In genomic region chr15:56678562-56678961, GRCh38 we compare ENCODE assay signal across 16 cellular contexts. TPM values are rescaled to one million over a fixed set of nuclear protein-coding genes. Genes with fewer than 3 reads are reported as not detected.
DNase-seq lines count a peak whose midpoint lies in the region; ATAC-seq, FAIRE-seq and TF ChIP-seq lines count a peak whose summit lies in the region.
"Had no signal": no experiment of that assay in that cellular context is flagged by ENCODE, and none has a peak within 500 bp of the region (broad histone marks: within the 10 kb centered on the region; RNA-seq: fewer than 3 reads in every experiment).

No MANE protein-coding gene starts in this region.

- H3K4me3 ChIP-seq in KMS-11 (IDR thresholded peaks at IDR 0.05; ENCODE audit: insufficient read depth, low read depth, low read length) (no peak overlapping the region), GM12878 (no peak overlapping the region), thymus (ENCODE audit: low read length) (peak overlapping the region; percentile 34), smooth muscle cell (no peak overlapping the region)
- H3K4me3 ChIP-seq: HAP-1 had no signal

- intact Hi-C loops in GM12878 (cut with micrococcal nuclease; ENCODE audit: unreplicated experiment), result no loop called here

- BruUV-seq in GM12878 (replicated peaks; lab: Mats Ljungman, UMichigan), result no TSS peak

- 97% methylated on average over 4 of the region's 4 CpGs for WGBS in GM12878 (ENCODE audit: insufficient coverage, insufficient replicate concordance, low lambda C conversion rate, missing lambda C conversion rate)
- WGBS in thymus, result 13% methylated on average over 4 of the region's 4 CpGs
- 89% methylated on average over 4 of the region's 4 CpGs for WGBS in smooth muscle cell (ENCODE audit: low lambda C conversion rate)

- H3K9me3 ChIP-seq in GM12878 (replicated peaks; ENCODE audit: control insufficient read depth, insufficient read depth, low read length) (no peaks in the 10 kb centered on the region), thymus (ENCODE audit: control insufficient read depth) (no peaks in the 10 kb centered on the region), smooth muscle cell (replicated peaks; ENCODE audit: low read depth) (no peaks in the 10 kb centered on the region)
- H3K9me3 ChIP-seq: BE2C, HAP-1 had no signal

- peak overlapping the region; percentile 85 for H3K4me2 ChIP-seq in KMS-11
- no peak overlapping the region for H3K4me2 ChIP-seq in GM12878 (ENCODE audit: control insufficient read depth, insufficient read depth)
- no peak overlapping the region for H3K4me2 ChIP-seq in smooth muscle cell

- no peak for TF ChIP-seq RAD21 in GM12878 (IDR thresholded peaks at IDR 0.05; ENCODE audit: insufficient read depth, low read depth, low read length)

- TF ChIP-seq CTCF in KMS-11 (conservative IDR thresholded peaks at IDR 0.05; ENCODE audit: low read depth, low read length) (no peak), GM12878 (IDR thresholded peaks at IDR 0.05 in 2 of 3, conservative IDR thresholded peaks at IDR 0.05 in 1 of 3; ENCODE audit: control insufficient read depth in 2 of 3, extremely low read depth in 1 of 3, insufficient read depth in 1 of 3, low read depth in 3 of 3, low read length in 3 of 3) (no peak), smooth muscle cell (IDR thresholded peaks at IDR 0.05; ENCODE audit: borderline replicate concordance, insufficient read depth, poor library complexity, severe bottlenecking) (no peak)

- H3K79me2 ChIP-seq in KMS-11 (ENCODE audit: insufficient read depth, low read depth) (no peaks in the 10 kb centered on the region), GM12878 (ENCODE audit: control insufficient read depth, insufficient read depth, low read length) (no peaks in the 10 kb centered on the region), smooth muscle cell (ENCODE audit: low read depth) (no peaks in the 10 kb centered on the region)

- RAD21 ChIA-PET in GM12878 (lab: Charles Lee; ENCODE audit: unreplicated experiment), result no interaction called here

- no peak overlapping the region for H3K27ac ChIP-seq in KMS-11
- no peak overlapping the region for H3K27ac ChIP-seq in GM12878 (ENCODE audit: control insufficient read depth, insufficient read depth)
- H3K27ac ChIP-seq in thymus (ENCODE audit: low read depth), result peak overlapping the region; percentile 49
- no peak overlapping the region for H3K27ac ChIP-seq in smooth muscle cell (ENCODE audit: low read depth)
- H3K27ac ChIP-seq: C4-2B had no signal

- H3K9ac ChIP-seq in KMS-11 (no peak overlapping the region), GM12878 (ENCODE audit: control insufficient read depth, insufficient read depth, low read length) (no peak overlapping the region), smooth muscle cell (ENCODE audit: low read depth) (no peak overlapping the region)

- peak; percentile 7 for FAIRE-seq in GM12878 (lab: Jason Lieb, UNC)
- FAIRE-seq: H1, HepG2, HTR-8/SVneo had no signal

- H3K27me3 ChIP-seq in KMS-11 (ENCODE audit: insufficient read depth, low read depth) (no peaks in the 10 kb centered on the region), GM12878 (replicated peaks in 1 of 2; ENCODE audit: control insufficient read depth in 2 of 2, insufficient read depth in 2 of 2, low read length in 1 of 2) (no peaks in the 10 kb centered on the region), thymus (ENCODE audit: control insufficient read depth, insufficient read depth) (no peaks in the 10 kb centered on the region), smooth muscle cell (ENCODE audit: low read depth) (no peaks in the 10 kb centered on the region)
- H3K27me3 ChIP-seq: BE2C had no signal

- ATAC-seq in GM12878 (no peak), GM21576 (IDR thresholded peaks at IDR 0.05; ENCODE audit: unreplicated experiment) (no peak)
- ATAC-seq: HepG2 had no signal

- no peaks in the 10 kb centered on the region for H4K20me1 ChIP-seq in KMS-11 (ENCODE audit: insufficient read depth)
- no peaks in the 10 kb centered on the region for H4K20me1 ChIP-seq in GM12878 (ENCODE audit: control insufficient read depth, insufficient read depth)
- no peaks in the 10 kb centered on the region for H4K20me1 ChIP-seq in smooth muscle cell (ENCODE audit: low read depth)

- no peak for TF ChIP-seq POLR2A in GM12878 (IDR thresholded peaks at IDR 0.05; ENCODE audit: low read depth, low read length)

- no peak for TF ChIP-seq EP300 in GM12878 (IDR thresholded peaks at IDR 0.05; ENCODE audit: borderline replicate concordance in 1 of 2, control insufficient read depth in 1 of 2, low read depth in 2 of 2, low read length in 2 of 2)

- CTCF ChIA-PET in GM12878 (lab: Yijun Ruan, JAX), result no interaction called here

- POLR2A ChIA-PET in GM12878 (lab: Charles Lee), result no interaction called here

- H3K4me1 ChIP-seq in KMS-11 (ENCODE audit: low read depth, poor library complexity, severe bottlenecking), result peaks cover 23% of the 10 kb centered on the region
- no peaks in the 10 kb centered on the region for H3K4me1 ChIP-seq in GM12878 (ENCODE audit: control insufficient read depth, insufficient read depth, low read length)
- H3K4me1 ChIP-seq in thymus (ENCODE audit: control insufficient read depth, insufficient read depth, low read length), result peaks cover 3% of the 10 kb centered on the region
- H3K4me1 ChIP-seq in smooth muscle cell (ENCODE audit: low read depth), result no peaks in the 10 kb centered on the region
- H3K4me1 ChIP-seq: BE2C had no signal

- H3F3A ChIP-seq in smooth muscle cell (ENCODE audit: low read depth), result no peaks in the 10 kb centered on the region

- SMC1A ChIA-PET in GM12878 (lab: Charles Lee; ENCODE audit: uncharacterized antibody, unreplicated experiment), result interaction anchor here (1.6 kb wide), 1 partner anchor 33 kb away, joined by 3 read pairs; no protein-coding TSS in a partner anchor

- no peak overlapping the region for H2AFZ ChIP-seq in KMS-11 (ENCODE audit: low read depth)
- no peak overlapping the region for H2AFZ ChIP-seq in GM12878 (ENCODE audit: control insufficient read depth, low read depth, low read length)
- H2AFZ ChIP-seq in smooth muscle cell (ENCODE audit: low read depth), result no peak overlapping the region

- in situ Hi-C loops in GM12878 (cut with MboI), result no loop called here

- DNase-seq in NAMALWA (ENCODE audit: low spot score) (peak; percentile 25), GM12878 (ENCODE audit: low read depth, low spot score) (no peak), smooth muscle cell (lab: John Stamatoyannopoulos, UW; ENCODE audit: unreplicated experiment) (no peak)
- no peak for DNase-seq in activated CD4-positive, alpha-beta T cell treated with anti-CD3 and anti-CD28 coated beads, Interleukin-2, amount 50 U/mL, for 4 hours
- DNase-seq: BE2C; CD4-positive, alpha-beta memory T cell; DMS79; GDM1 had no signal

- no peaks in the 10 kb centered on the region for H3K36me3 ChIP-seq in KMS-11 (ENCODE audit: insufficient read depth)
- no peaks in the 10 kb centered on the region for H3K36me3 ChIP-seq in GM12878 (ENCODE audit: control insufficient read depth in 2 of 2, insufficient read depth in 2 of 2, low read length in 1 of 2)
- peaks cover 6% of the 10 kb centered on the region for H3K36me3 ChIP-seq in thymus (ENCODE audit: control insufficient read depth, insufficient read depth)
- H3K36me3 ChIP-seq in smooth muscle cell (ENCODE audit: low read depth), result no peaks in the 10 kb centered on the region
- H3K36me3 ChIP-seq: BE2C, HAP-1 had no signal

TF ChIP-seq in GM12878, 131 proteins besides CTCF, POLR2A, EP300 and RAD21 (continues in another document):
- TF ChIP-seq REST (IDR thresholded peaks at IDR 0.05; ENCODE audit: low read depth, low read length) (no peak), POLR2AphosphoS5 (IDR thresholded peaks at IDR 0.05; ENCODE audit: low read length) (no peak), SMAD1 (IDR thresholded peaks at IDR 0.05; ENCODE audit: low read depth, partially characterized antibody) (no peak)

RNA-seq across cellular contexts. Expression of gene ZNF280D, which starts 54.7 kb away (rescaled TPM):
- total RNA-seq in GM12878 (2013; cell fraction: nucleolus; rRNA removed), result 68.9 and 72.6 TPM in 2 replicates
- 9.8 and 10.2 TPM in 2 replicates for total RNA-seq in GM12878 (2014; rRNA removed)
- total RNA-seq in GM12878 (2014; rRNA removed; fragmentation: Illumina TruSeq; extraction: Trizol), result 18.5 and 19.6 TPM in 2 replicates
- total RNA-seq in GM12878 (2021), result 18.6 and 19.5 TPM in 2 replicates
- polyA plus RNA-seq in GM12878 (2011; ENCODE audit: low read depth), result 3.5 TPM
- polyA plus RNA-seq in GM12878 (2011; rRNA removed), result 5.6 and 13.0 TPM in 2 replicates
- 1.6 and 1.9 TPM in 2 replicates for polyA plus RNA-seq in GM12878 (2011; cell fraction: cytosol; rRNA removed)
- 5.8 and 6.5 TPM in 2 replicates for polyA plus RNA-seq in GM12878 (2011; cell fraction: nucleus; rRNA removed)
- 5.5 and 6.6 TPM in 2 replicates for polyA plus RNA-seq in GM12878 (2012)
- 11.9 and 14.5 TPM in 2 replicates for polyA plus RNA-seq in GM12878 (2014; fragmentation: Illumina TruSeq; extraction: Trizol)
- polyA plus RNA-seq in GM12878 (2014; fragmentation: Nextera tagmentation; extraction: Ambion mirVana), result 1 to 10 TPM; 6.4 to 7.5 TPM
- 5.5 and 5.9 TPM in 2 replicates for polyA plus RNA-seq in GM12878 (2014; rRNA removed)
- polyA plus RNA-seq in GM12878 (2016; fragmentation: Nextera tagmentation; extraction: Ambion mirVana), result 1 to 10 TPM; 8.3 to 9.0 TPM
- polyA minus RNA-seq in GM12878 (2011; rRNA and poly(A)+ RNA removed), result 10.2 and 10.8 TPM in 2 replicates
- 3.1 and 3.6 TPM in 2 replicates for polyA minus RNA-seq in GM12878 (2011; cell fraction: cytosol; rRNA and poly(A)+ RNA removed)
- 8.6 and 13.2 TPM in 2 replicates for polyA minus RNA-seq in GM12878 (2011; cell fraction: nucleus; rRNA and poly(A)+ RNA removed)
- 72.9 TPM for polyA plus RNA-seq in thymus
- 2.9 and 4.3 TPM in 2 replicates for total RNA-seq in smooth muscle cell
- polyA plus RNA-seq in smooth muscle cell, result 0.47 and 0.94 TPM in 2 replicates
